ENCODE assay signal across 1 cellular context in the genomic region with DNA sequence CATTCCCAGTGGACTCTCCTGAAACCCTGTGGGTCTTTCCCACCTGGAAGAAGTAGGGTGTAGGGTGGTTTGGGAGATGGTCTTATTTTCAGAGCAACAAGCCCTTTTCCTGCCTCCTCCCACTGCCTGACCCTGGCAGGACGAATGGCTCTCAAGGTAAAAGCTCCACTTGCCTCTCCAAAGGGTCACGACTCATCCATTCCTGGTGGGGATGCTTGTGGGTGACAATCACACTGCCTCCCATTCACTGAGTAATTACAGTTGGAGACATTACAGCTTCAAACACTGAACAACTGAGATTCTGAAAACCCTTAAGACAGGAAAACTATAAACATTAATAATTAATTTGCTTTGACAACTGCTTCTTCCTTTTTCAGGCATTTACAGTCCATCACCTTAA.
TF ChIP-seq lines count a peak whose summit lies in the region.

No MANE protein-coding gene starts in this region.

TF ChIP-seq in GM23338, 12 proteins besides CTCF, POLR2A, EP300 and RAD21 (continued from another document):
- TF ChIP-seq, protein P1, sequence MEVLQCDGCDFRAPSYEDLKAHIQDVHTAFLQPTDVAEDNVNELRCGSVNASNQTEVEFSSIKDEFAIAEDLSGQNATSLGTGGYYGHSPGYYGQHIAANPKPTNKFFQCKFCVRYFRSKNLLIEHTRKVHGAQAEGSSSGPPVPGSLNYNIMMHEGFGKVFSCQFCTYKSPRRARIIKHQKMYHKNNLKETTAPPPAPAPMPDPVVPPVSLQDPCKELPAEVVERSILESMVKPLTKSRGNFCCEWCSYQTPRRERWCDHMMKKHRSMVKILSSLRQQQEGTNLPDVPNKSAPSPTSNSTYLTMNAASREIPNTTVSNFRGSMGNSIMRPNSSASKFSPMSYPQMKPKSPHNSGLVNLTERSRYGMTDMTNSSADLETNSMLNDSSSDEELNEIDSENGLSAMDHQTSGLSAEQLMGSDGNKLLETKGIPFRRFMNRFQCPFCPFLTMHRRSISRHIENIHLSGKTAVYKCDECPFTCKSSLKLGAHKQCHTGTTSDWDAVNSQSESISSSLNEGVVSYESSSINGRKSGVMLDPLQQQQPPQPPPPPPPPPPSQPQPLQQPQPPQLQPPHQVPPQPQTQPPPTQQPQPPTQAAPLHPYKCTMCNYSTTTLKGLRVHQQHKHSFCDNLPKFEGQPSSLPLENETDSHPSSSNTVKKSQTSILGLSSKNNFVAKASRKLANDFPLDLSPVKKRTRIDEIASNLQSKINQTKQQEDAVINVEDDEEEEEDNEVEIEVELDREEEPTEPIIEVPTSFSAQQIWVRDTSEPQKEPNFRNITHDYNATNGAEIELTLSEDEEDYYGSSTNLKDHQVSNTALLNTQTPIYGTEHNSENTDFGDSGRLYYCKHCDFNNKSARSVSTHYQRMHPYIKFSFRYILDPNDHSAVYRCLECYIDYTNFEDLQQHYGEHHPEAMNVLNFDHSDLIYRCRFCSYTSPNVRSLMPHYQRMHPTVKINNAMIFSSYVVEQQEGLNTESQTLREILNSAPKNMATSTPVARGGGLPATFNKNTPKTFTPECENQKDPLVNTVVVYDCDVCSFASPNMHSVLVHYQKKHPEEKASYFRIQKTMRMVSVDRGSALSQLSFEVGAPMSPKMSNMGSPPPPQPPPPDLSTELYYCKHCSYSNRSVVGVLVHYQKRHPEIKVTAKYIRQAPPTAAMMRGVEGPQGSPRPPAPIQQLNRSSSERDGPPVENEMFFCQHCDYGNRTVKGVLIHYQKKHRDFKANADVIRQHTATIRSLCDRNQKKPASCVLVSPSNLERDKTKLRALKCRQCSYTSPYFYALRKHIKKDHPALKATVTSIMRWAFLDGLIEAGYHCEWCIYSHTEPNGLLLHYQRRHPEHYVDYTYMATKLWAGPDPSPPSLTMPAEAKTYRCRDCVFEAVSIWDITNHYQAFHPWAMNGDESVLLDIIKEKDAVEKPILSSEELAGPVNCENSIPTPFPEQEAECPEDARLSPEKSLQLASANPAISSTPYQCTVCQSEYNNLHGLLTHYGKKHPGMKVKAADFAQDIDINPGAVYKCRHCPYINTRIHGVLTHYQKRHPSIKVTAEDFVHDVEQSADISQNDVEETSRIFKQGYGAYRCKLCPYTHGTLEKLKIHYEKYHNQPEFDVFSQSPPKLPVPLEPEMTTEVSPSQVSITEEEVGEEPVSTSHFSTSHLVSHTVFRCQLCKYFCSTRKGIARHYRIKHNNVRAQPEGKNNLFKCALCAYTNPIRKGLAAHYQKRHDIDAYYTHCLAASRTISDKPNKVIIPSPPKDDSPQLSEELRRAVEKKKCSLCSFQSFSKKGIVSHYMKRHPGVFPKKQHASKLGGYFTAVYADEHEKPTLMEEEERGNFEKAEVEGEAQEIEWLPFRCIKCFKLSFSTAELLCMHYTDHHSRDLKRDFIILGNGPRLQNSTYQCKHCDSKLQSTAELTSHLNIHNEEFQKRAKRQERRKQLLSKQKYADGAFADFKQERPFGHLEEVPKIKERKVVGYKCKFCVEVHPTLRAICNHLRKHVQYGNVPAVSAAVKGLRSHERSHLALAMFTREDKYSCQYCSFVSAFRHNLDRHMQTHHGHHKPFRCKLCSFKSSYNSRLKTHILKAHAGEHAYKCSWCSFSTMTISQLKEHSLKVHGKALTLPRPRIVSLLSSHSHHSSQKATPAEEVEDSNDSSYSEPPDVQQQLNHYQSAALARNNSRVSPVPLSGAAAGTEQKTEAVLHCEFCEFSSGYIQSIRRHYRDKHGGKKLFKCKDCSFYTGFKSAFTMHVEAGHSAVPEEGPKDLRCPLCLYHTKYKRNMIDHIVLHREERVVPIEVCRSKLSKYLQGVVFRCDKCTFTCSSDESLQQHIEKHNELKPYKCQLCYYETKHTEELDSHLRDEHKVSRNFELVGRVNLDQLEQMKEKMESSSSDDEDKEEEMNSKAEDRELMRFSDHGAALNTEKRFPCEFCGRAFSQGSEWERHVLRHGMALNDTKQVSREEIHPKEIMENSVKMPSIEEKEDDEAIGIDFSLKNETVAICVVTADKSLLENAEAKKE (CRISPR knock-in tag; IDR thresholded peaks at IDR 0.05), result no peak
- no peak for TF ChIP-seq NANOG (IDR thresholded peaks at IDR 0.05; ENCODE audit: borderline replicate concordance)
- TF ChIP-seq ZNF114 (CRISPR knock-in tag; IDR thresholded peaks at IDR 0.05), result no peak
- TF ChIP-seq, protein P2, sequence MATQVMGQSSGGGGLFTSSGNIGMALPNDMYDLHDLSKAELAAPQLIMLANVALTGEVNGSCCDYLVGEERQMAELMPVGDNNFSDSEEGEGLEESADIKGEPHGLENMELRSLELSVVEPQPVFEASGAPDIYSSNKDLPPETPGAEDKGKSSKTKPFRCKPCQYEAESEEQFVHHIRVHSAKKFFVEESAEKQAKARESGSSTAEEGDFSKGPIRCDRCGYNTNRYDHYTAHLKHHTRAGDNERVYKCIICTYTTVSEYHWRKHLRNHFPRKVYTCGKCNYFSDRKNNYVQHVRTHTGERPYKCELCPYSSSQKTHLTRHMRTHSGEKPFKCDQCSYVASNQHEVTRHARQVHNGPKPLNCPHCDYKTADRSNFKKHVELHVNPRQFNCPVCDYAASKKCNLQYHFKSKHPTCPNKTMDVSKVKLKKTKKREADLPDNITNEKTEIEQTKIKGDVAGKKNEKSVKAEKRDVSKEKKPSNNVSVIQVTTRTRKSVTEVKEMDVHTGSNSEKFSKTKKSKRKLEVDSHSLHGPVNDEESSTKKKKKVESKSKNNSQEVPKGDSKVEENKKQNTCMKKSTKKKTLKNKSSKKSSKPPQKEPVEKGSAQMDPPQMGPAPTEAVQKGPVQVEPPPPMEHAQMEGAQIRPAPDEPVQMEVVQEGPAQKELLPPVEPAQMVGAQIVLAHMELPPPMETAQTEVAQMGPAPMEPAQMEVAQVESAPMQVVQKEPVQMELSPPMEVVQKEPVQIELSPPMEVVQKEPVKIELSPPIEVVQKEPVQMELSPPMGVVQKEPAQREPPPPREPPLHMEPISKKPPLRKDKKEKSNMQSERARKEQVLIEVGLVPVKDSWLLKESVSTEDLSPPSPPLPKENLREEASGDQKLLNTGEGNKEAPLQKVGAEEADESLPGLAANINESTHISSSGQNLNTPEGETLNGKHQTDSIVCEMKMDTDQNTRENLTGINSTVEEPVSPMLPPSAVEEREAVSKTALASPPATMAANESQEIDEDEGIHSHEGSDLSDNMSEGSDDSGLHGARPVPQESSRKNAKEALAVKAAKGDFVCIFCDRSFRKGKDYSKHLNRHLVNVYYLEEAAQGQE (IDR thresholded peaks at IDR 0.05; ENCODE audit: unreplicated experiment), result no peak
- TF ChIP-seq, protein P3, sequence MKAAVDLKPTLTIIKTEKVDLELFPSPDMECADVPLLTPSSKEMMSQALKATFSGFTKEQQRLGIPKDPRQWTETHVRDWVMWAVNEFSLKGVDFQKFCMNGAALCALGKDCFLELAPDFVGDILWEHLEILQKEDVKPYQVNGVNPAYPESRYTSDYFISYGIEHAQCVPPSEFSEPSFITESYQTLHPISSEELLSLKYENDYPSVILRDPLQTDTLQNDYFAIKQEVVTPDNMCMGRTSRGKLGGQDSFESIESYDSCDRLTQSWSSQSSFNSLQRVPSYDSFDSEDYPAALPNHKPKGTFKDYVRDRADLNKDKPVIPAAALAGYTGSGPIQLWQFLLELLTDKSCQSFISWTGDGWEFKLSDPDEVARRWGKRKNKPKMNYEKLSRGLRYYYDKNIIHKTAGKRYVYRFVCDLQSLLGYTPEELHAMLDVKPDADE (IDR thresholded peaks at IDR 0.05), result no peak
- TF ChIP-seq ZNF331 (CRISPR knock-in tag; IDR thresholded peaks at IDR 0.05; ENCODE audit: low read depth), result no peak
- TF ChIP-seq EZH2phosphoT487 (IDR thresholded peaks at IDR 0.05; ENCODE audit: unreplicated experiment), result no peak
- TF ChIP-seq JUNB (IDR thresholded peaks at IDR 0.05; ENCODE audit: unreplicated experiment), result no peak
- no peak for TF ChIP-seq POLR2AphosphoS5 (IDR thresholded peaks at IDR 0.05; ENCODE audit: low read depth)
- TF ChIP-seq STAT1 (IDR thresholded peaks at IDR 0.05; ENCODE audit: unreplicated experiment), result no peak
- no peak for TF ChIP-seq EZH2 (IDR thresholded peaks at IDR 0.05; ENCODE audit: low read depth, unreplicated experiment)
